In genomic region chr6:6219716-6220115, GRCh38 we compare ENCODE assay signal across 36 cellular contexts.
"Had no signal": no experiment of that assay in that cellular context is flagged by ENCODE, and none has a peak within 500 bp of the region (broad histone marks: within the 10 kb centered on the region; RNA-seq: fewer than 3 reads in every experiment).

No MANE protein-coding gene starts in this region.

- H3K9me3 Mint-ChIP-seq: activated B cell treated with CpG ODN at 0.5 μM for 24 hours; activated CD4-positive, alpha-beta memory T cell treated with anti-CD3 and anti-CD28 coated beads for 36 hours; activated CD4-positive, alpha-beta T cell treated with anti-CD3 and anti-CD28 coated beads, Interleukin-2, amount 10 ng/mL, durations not matched to agents 24 days and 14 days; activated CD8-positive, alpha-beta T cell treated with anti-CD3 and anti-CD28 coated beads for 36 hours; activated naive CD4-positive, alpha-beta T cell treated with anti-CD3 and anti-CD28 coated beads, Interleukin-2, amount 10 ng/mL, durations not matched to agents 7 days and 5 days; activated naive CD4-positive, alpha-beta T cell treated with anti-CD3 and anti-CD28 coated beads, Interleukin-2, amount 50 U/mL, for 24 hours; activated naive CD8-positive, alpha-beta T cell treated with anti-CD3 and anti-CD28 coated beads, Interleukin-2, amount 50 U/mL, for 24 hours; activated T-cell treated with anti-CD3 and anti-CD28 coated beads, Interleukin-2, amount 50 U/mL, for 24 hours; activated T-helper 2 cell treated with anti-CD3 and anti-CD28 coated beads, Interferon-gamma antibody, Interleukin-2, Interleukin-4, amounts not matched to agents 10 μg/mL and 5 μg/mL and 100 μg/mL, durations not matched to agents 14 hours and 24 hours and 36 hours; central memory CD8-positive, alpha-beta T cell; T-helper 1 cell treated with Interleukin-12 subunit alpha and Interleukin-12 subunit beta and Interleukin-4 antibody, amounts not matched to agents 30 μg/mL and 1 μg/mL, for 36 hours; T-helper 2 cell treated with Interferon-gamma antibody and Interleukin-4, amounts not matched to agents 5 μg/mL and 100 μg/mL, for 36 hours had no signal

- ATAC-seq: activated CD8-positive, alpha-beta T cell treated with anti-CD3 and anti-CD28 coated beads for 36 hours; activated naive CD8-positive, alpha-beta T cell treated with anti-CD3 and anti-CD28 coated beads, Interleukin-2, amount 50 U/mL, for 24 hours had no signal

- H3K4me1 ChIP-seq: ascending aorta had no signal

- H3K4me3 ChIP-seq: ascending aorta, cardiac muscle cell had no signal

- H3K27ac Mint-ChIP-seq: activated B cell treated with CpG ODN at 0.5 μM for 24 hours; activated CD4-positive, alpha-beta memory T cell treated with anti-CD3 and anti-CD28 coated beads for 36 hours; activated CD4-positive, alpha-beta T cell treated with anti-CD3 and anti-CD28 coated beads, Interleukin-2, amount 10 ng/mL, durations not matched to agents 24 days and 14 days; activated CD8-positive, alpha-beta T cell treated with anti-CD3 and anti-CD28 coated beads for 36 hours; activated naive CD4-positive, alpha-beta T cell treated with anti-CD3 and anti-CD28 coated beads, Interleukin-2, amount 10 ng/mL, durations not matched to agents 7 days and 5 days; activated naive CD4-positive, alpha-beta T cell treated with anti-CD3 and anti-CD28 coated beads, Interleukin-2, amount 50 U/mL, for 24 hours; activated naive CD8-positive, alpha-beta T cell; activated naive CD8-positive, alpha-beta T cell treated with anti-CD3 and anti-CD28 coated beads, Interleukin-2, amount 10 ng/mL, durations not matched to agents 7 days and 5 days; activated naive CD8-positive, alpha-beta T cell treated with anti-CD3 and anti-CD28 coated beads, Interleukin-2, amount 50 U/mL, for 24 hours; activated T-cell treated with anti-CD3 and anti-CD28 coated beads, Interleukin-2, amount 50 U/mL, for 24 hours; activated T-helper 2 cell treated with anti-CD3 and anti-CD28 coated beads, Interferon-gamma antibody, Interleukin-2, Interleukin-4, amounts not matched to agents 10 μg/mL and 5 μg/mL and 100 μg/mL, durations not matched to agents 14 hours and 24 hours and 36 hours; brain; T-helper 1 cell treated with Interleukin-12 subunit alpha and Interleukin-12 subunit beta and Interleukin-4 antibody, amounts not matched to agents 30 μg/mL and 1 μg/mL, for 36 hours; T-helper 2 cell treated with Interferon-gamma antibody and Interleukin-4, amounts not matched to agents 5 μg/mL and 100 μg/mL, for 36 hours had no signal

- FAIRE-seq: bronchial epithelial cell, TTC549 had no signal

- H3K4me3 Mint-ChIP-seq: activated B cell treated with CpG ODN at 0.5 μM for 24 hours; activated CD4-positive, alpha-beta memory T cell treated with anti-CD3 and anti-CD28 coated beads for 36 hours; activated CD4-positive, alpha-beta T cell treated with anti-CD3 and anti-CD28 coated beads, Interleukin-2, amount 10 ng/mL, durations not matched to agents 24 days and 14 days; activated CD8-positive, alpha-beta T cell treated with anti-CD3 and anti-CD28 coated beads for 36 hours; activated naive CD4-positive, alpha-beta T cell treated with anti-CD3 and anti-CD28 coated beads, Interleukin-2, amount 10 ng/mL, durations not matched to agents 7 days and 5 days; activated naive CD4-positive, alpha-beta T cell treated with anti-CD3 and anti-CD28 coated beads, Interleukin-2, amount 50 U/mL, for 24 hours; activated naive CD8-positive, alpha-beta T cell; activated naive CD8-positive, alpha-beta T cell treated with anti-CD3 and anti-CD28 coated beads, Interleukin-2, amount 10 ng/mL, durations not matched to agents 7 days and 5 days; activated naive CD8-positive, alpha-beta T cell treated with anti-CD3 and anti-CD28 coated beads, Interleukin-2, amount 50 U/mL, for 24 hours; activated T-cell treated with anti-CD3 and anti-CD28 coated beads, Interleukin-2, amount 50 U/mL, for 24 hours; brain; central memory CD8-positive, alpha-beta T cell; T-helper 1 cell treated with Interleukin-12 subunit alpha and Interleukin-12 subunit beta and Interleukin-4 antibody, amounts not matched to agents 30 μg/mL and 1 μg/mL, for 36 hours; T-helper 2 cell treated with Interferon-gamma antibody and Interleukin-4, amounts not matched to agents 5 μg/mL and 100 μg/mL, for 36 hours had no signal

- DNase-seq: activated B cell treated with CpG ODN at 0.5 μM for 24 hours; activated CD4-positive, alpha-beta memory T cell treated with anti-CD3 and anti-CD28 coated beads for 36 hours; activated CD4-positive, alpha-beta T cell treated with anti-CD3 and anti-CD28 coated beads for 4 hours; activated CD4-positive, alpha-beta T cell treated with anti-CD3 and anti-CD28 coated beads, Interleukin-2, amount 10 ng/mL, durations not matched to agents 24 days and 14 days; activated CD4-positive, alpha-beta T cell treated with anti-CD3 and anti-CD28 coated beads, Interleukin-2, amount 50 U/mL, for 1 hour; activated CD4-positive, alpha-beta T cell treated with anti-CD3 and anti-CD28 coated beads, Interleukin-2, amount 50 U/mL, for 4 hours; activated CD4-positive, CD25-positive, alpha-beta regulatory T cell treated with anti-CD3 and anti-CD28 coated beads, Interleukin-2, amount 50 U/mL, for 72 hours; activated CD8-positive, alpha-beta memory T cell treated with anti-CD3 and anti-CD28 coated beads, Interleukin-2, amount 50 U/mL, for 4 hours; activated CD8-positive, alpha-beta T cell treated with anti-CD3 and anti-CD28 coated beads for 36 hours; activated effector memory CD4-positive, alpha-beta T cell treated with Interleukin-2 at 50 U/mL for 16 hours; activated gamma-delta T cell; activated naive CD4-positive, alpha-beta T cell treated with anti-CD3 and anti-CD28 coated beads, Interleukin-2, amount 10 ng/mL, durations not matched to agents 7 days and 5 days; activated naive CD4-positive, alpha-beta T cell treated with Interleukin-2 at 50 U/mL for 16 hours; activated naive CD8-positive, alpha-beta T cell treated with anti-CD3 and anti-CD28 coated beads, Interleukin-2, amount 10 ng/mL, durations not matched to agents 7 days and 5 days; activated naive CD8-positive, alpha-beta T cell treated with anti-CD3 and anti-CD28 coated beads, Interleukin-2, amount 50 U/mL, for 24 hours; activated T-cell treated with anti-CD3 and anti-CD28 coated beads for 4 hours; activated T-cell treated with anti-CD3 and anti-CD28 coated beads, Interleukin-2, amount 50 U/mL, for 24 hours; activated T-cell treated with anti-CD3 and anti-CD28 coated beads, Interleukin-2, amount 50 U/mL, for 48 hours; amygdala; anterior cingulate cortex; caudate nucleus; T-helper 1 cell; T-helper 2 cell; T-helper 9 cell had no signal

- H3K36me3 Mint-ChIP-seq: activated CD4-positive, alpha-beta memory T cell treated with anti-CD3 and anti-CD28 coated beads for 36 hours; activated naive CD4-positive, alpha-beta T cell treated with anti-CD3 and anti-CD28 coated beads, Interleukin-2, amount 10 ng/mL, durations not matched to agents 7 days and 5 days; activated naive CD4-positive, alpha-beta T cell treated with anti-CD3 and anti-CD28 coated beads, Interleukin-2, amount 50 U/mL, for 24 hours; activated naive CD8-positive, alpha-beta T cell; activated naive CD8-positive, alpha-beta T cell treated with anti-CD3 and anti-CD28 coated beads, Interleukin-2, amount 10 ng/mL, durations not matched to agents 7 days and 5 days; brain had no signal

- H3K27ac ChIP-seq: ascending aorta, cardiac muscle cell, VCaP had no signal

- H3K4me1 Mint-ChIP-seq: activated B cell treated with CpG ODN at 0.5 μM for 24 hours; activated CD4-positive, alpha-beta T cell treated with anti-CD3 and anti-CD28 coated beads, Interleukin-2, amount 10 ng/mL, durations not matched to agents 24 days and 14 days; activated naive CD4-positive, alpha-beta T cell treated with anti-CD3 and anti-CD28 coated beads, Interleukin-2, amount 10 ng/mL, durations not matched to agents 7 days and 5 days; activated naive CD4-positive, alpha-beta T cell treated with anti-CD3 and anti-CD28 coated beads, Interleukin-2, amount 50 U/mL, for 24 hours; activated naive CD8-positive, alpha-beta T cell treated with anti-CD3 and anti-CD28 coated beads, Interleukin-2, amount 10 ng/mL, durations not matched to agents 7 days and 5 days; activated naive CD8-positive, alpha-beta T cell treated with anti-CD3 and anti-CD28 coated beads, Interleukin-2, amount 50 U/mL, for 24 hours; brain; central memory CD8-positive, alpha-beta T cell had no signal

- H3K9me3 ChIP-seq: ascending aorta had no signal

- H3K36me3 ChIP-seq: ascending aorta, cardiac muscle cell had no signal

- H3K27me3 ChIP-seq: ascending aorta, cardiac muscle cell had no signal
